ENCODE assay signal across 1 cellular context in genomic region chr6:35737413-35738211, GRCh38.
TF ChIP-seq lines count a peak whose summit lies in the region.

No MANE protein-coding gene starts in this region.

TF ChIP-seq in HepG2, 621 proteins besides CTCF, POLR2A, EP300 and RAD21 (continued from another document and continues in another):
- TF ChIP-seq FUBP1 (CRISPR knock-in tag; IDR thresholded peaks at IDR 0.05; ENCODE audit: borderline replicate concordance): no peak
- TF ChIP-seq MEIS2 (CRISPR knock-in tag; IDR thresholded peaks at IDR 0.05): no peak
- no peak for TF ChIP-seq AKNA (CRISPR knock-in tag; IDR thresholded peaks at IDR 0.05; ENCODE audit: borderline replicate concordance)
- TF ChIP-seq SCMH1 (CRISPR knock-in tag; IDR thresholded peaks at IDR 0.05; ENCODE audit: borderline replicate concordance): no peak
- no peak for TF ChIP-seq SOX13 (IDR thresholded peaks at IDR 0.05)
- TF ChIP-seq SOX13 (CRISPR knock-in tag; conservative IDR thresholded peaks at IDR 0.05 in 1 of 2, IDR thresholded peaks at IDR 0.05 in 1 of 2): peak in 1 of 2 experiments; percentile 21; a peak in 1 of 4 replicates
- TF ChIP-seq HMGXB4 (CRISPR knock-in tag; IDR thresholded peaks at IDR 0.05; ENCODE audit: borderline replicate concordance in 1 of 2, low read depth in 1 of 2): peak; percentile 53 to 77; a peak in 2 of 4 replicates
- no peak for TF ChIP-seq ZNF704 (CRISPR knock-in tag; IDR thresholded peaks at IDR 0.05; ENCODE audit: borderline replicate concordance)
- no peak for TF ChIP-seq ZBTB43 (CRISPR knock-in tag; conservative IDR thresholded peaks at IDR 0.05)
- TF ChIP-seq RFX3 (CRISPR knock-in tag; IDR thresholded peaks at IDR 0.05): no peak
- TF ChIP-seq RARG (CRISPR knock-in tag; IDR thresholded peaks at IDR 0.05; ENCODE audit: low read depth): no peak
- no peak for TF ChIP-seq TCF7L2 (IDR thresholded peaks at IDR 0.05; ENCODE audit: low read depth, low read length)
- TF ChIP-seq GTF3A (CRISPR knock-in tag; conservative IDR thresholded peaks at IDR 0.05): no peak
- TF ChIP-seq JDP2 (CRISPR knock-in tag; IDR thresholded peaks at IDR 0.05; ENCODE audit: borderline replicate concordance): no peak
- TF ChIP-seq DMAP1 (CRISPR knock-in tag; IDR thresholded peaks at IDR 0.05): no peak
- TF ChIP-seq REL (CRISPR knock-in tag; conservative IDR thresholded peaks at IDR 0.05): no peak
- no peak for TF ChIP-seq IKZF1 (IDR thresholded peaks at IDR 0.05)
- TF ChIP-seq REPIN1 (CRISPR knock-in tag; IDR thresholded peaks at IDR 0.05; ENCODE audit: borderline replicate concordance, low read depth): peak; percentile 70; the same call in 1 of the 2 replicates
- no peak for TF ChIP-seq ZBTB49 (CRISPR knock-in tag; IDR thresholded peaks at IDR 0.05; ENCODE audit: borderline replicate concordance)
- TF ChIP-seq ZBTB3 (CRISPR knock-in tag; IDR thresholded peaks at IDR 0.05; ENCODE audit: borderline replicate concordance, low read depth): no peak
- no peak for TF ChIP-seq ZNF12 (CRISPR knock-in tag; IDR thresholded peaks at IDR 0.05)
- TF ChIP-seq DRAP1 (CRISPR knock-in tag; IDR thresholded peaks at IDR 0.05): peak; percentile 32; the same call in 1 of the 2 replicates
- no peak for TF ChIP-seq RNF2 (conservative IDR thresholded peaks at IDR 0.05; ENCODE audit: low read depth)
- no peak for TF ChIP-seq ARHGAP35 (CRISPR knock-in tag; IDR thresholded peaks at IDR 0.05; ENCODE audit: borderline replicate concordance)
- TF ChIP-seq ARID2 (CRISPR knock-in tag; IDR thresholded peaks at IDR 0.05; ENCODE audit: borderline replicate concordance): no peak
- peak; percentile 20; the same call in 1 of the 2 replicates for TF ChIP-seq ZNF614 (CRISPR knock-in tag; IDR thresholded peaks at IDR 0.05; ENCODE audit: borderline replicate concordance)
- TF ChIP-seq ASH2L (IDR thresholded peaks at IDR 0.05; ENCODE audit: insufficient read length, low read depth, low read length): no peak
- TF ChIP-seq KLF13 (CRISPR knock-in tag; IDR thresholded peaks at IDR 0.05): no peak
- TF ChIP-seq ZNF343 (CRISPR knock-in tag; IDR thresholded peaks at IDR 0.05): no peak
- no peak for TF ChIP-seq ZNF20 (CRISPR knock-in tag; IDR thresholded peaks at IDR 0.05)
- no peak for TF ChIP-seq JUN (CRISPR knock-in tag; IDR thresholded peaks at IDR 0.05)
- 0 out of 2 replicates have a peak, but pooled peaks have one; percentile 58 for TF ChIP-seq PAWR (CRISPR knock-in tag; IDR thresholded peaks at IDR 0.05; ENCODE audit: borderline replicate concordance)
- TF ChIP-seq NFAT5 (CRISPR knock-in tag; IDR thresholded peaks at IDR 0.05): no peak
- TF ChIP-seq PTBP1 (IDR thresholded peaks at IDR 0.05; ENCODE audit: low read depth, low read length, poor library complexity, severe bottlenecking): no peak
- TF ChIP-seq BCLAF1 (IDR thresholded peaks at IDR 0.05): no peak
- no peak for TF ChIP-seq ZSCAN20 (CRISPR knock-in tag; IDR thresholded peaks at IDR 0.05; ENCODE audit: borderline replicate concordance)
- TF ChIP-seq SYNCRIP (IDR thresholded peaks at IDR 0.05; ENCODE audit: insufficient read depth, low read depth, low read length): no peak
